ENCODE assay signal across 8 cellular contexts in the genomic region with DNA sequence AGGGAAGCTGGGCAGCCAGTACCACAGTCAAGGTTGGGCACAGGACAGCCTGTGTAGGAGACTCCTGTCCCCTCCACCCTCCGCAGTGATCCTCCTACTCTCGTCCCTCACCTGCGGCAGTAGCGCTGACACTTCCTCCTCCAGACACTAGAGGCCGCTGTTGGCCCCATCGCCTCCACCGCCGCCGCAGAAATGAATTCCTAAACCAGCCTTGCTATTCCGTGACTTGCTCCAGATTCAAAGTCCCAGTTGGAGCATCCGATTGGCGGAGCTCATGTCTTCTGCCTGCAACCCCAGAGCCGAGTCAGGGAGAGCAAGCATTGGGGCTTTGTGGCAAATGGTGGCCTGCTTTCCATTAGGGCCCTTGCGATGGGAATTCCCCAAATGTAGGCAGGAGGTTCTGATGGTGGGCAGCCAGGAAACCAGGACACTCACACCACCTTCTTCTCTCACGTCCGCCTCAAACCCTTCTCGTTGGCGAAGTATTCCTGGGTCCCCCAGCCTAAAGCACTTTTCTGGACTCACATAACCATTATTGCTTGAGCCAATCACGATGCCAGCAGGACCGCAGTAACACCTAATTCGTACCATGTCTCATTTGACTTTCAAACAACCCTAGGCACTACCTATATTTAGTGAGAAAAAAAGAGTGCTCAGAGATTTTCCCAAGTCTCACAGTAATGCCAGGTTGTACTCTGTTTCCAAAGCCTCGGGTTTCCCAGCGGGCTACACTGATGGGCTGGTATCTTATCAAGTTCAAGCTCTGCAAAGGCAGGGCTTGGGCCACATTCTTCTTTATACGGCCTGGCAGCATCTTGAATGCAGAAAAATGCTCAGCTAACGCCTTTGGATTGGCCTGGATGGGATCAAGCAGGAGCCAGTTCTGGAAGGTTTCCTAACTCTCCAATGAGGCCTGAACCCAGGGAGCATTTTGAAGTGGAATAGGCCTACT. TPM values are rescaled to one million over a fixed set of nuclear protein-coding genes. Genes with fewer than 3 reads are reported as not detected.
A peak's percentile ranks its signal among the peaks of the same experiment; 100 is the strongest.
DNase-seq lines count a peak whose midpoint lies in the region; ATAC-seq lines count a peak whose summit lies in the region.

No MANE protein-coding gene starts in this region.

- no peaks in the 10 kb centered on the region for H3K9me3 Mint-ChIP-seq in T-cell

- peaks cover 12% of the 10 kb centered on the region for H3K4me1 ChIP-seq in right cardiac atrium (ENCODE audit: control insufficient read depth, insufficient read depth, low read length)

- 22% methylated on average over 25 of the region's 25 CpGs for WGBS in right cardiac atrium

- H3K4me1 Mint-ChIP-seq in T-cell = peaks cover 41 to 51% (median 45%) of the 10 kb centered on the region in 3 donors

- DNase-seq in COLO668 (lab: John Stamatoyannopoulos, UW; ENCODE audit: unreplicated experiment) = peak; percentile 73
- peak; percentile 57 for DNase-seq in NCI-H1105 (lab: John Stamatoyannopoulos, UW)
- peak in 33 of 34 experiments; percentile 30 to 79 (median 64) for DNase-seq in T-cell
- peak in 53 of 56 donors; percentile 26 to 89 (median 71) for DNase-seq in amygdala (lab: John Stamatoyannopoulos, UW)
- peak; percentile 71 to 89 (median 88) for DNase-seq in right cardiac atrium
- DNase-seq in renal cortical epithelial cell (ENCODE audit: low read depth) = peak; percentile 56

- H3K27me3 Mint-ChIP-seq in T-cell = no peaks in the 10 kb centered on the region

- H3K36me3 Mint-ChIP-seq in T-cell = peaks cover 15% of the 10 kb centered on the region

- no peaks in the 10 kb centered on the region for H3K9me3 ChIP-seq in right cardiac atrium (ENCODE audit: control insufficient read depth, low read length)

- H3K4me3 Mint-ChIP-seq in T-cell = peak overlapping the region; percentile 64 to 85 (median 77)

- intact Hi-C loops in right cardiac atrium (cut with DNase I) = no loop called here

- H3K27me3 ChIP-seq in right cardiac atrium (ENCODE audit: control insufficient read depth, insufficient read depth) = no peaks in the 10 kb centered on the region

- ATAC-seq in GM21529 (IDR thresholded peaks at IDR 0.05; ENCODE audit: unreplicated experiment) (peak; percentile 30), T-cell (replicated peaks in 1 of 4) (peak in 1 of 4 experiments; percentile 20), right cardiac atrium (peak; percentile 15 to 22), GM19324 (IDR thresholded peaks at IDR 0.05; ENCODE audit: low FRiP score, unreplicated experiment) (no peak)

- POLR2A ChIA-PET in T-cell (lab: Charles Lee) = interaction anchor here (0.5 to 2.4 kb wide), 8 partner anchors 22 to 110 kb away, joined by 3 to 14 read pairs (median 4); a partner anchor contains a TSS

- peak overlapping the region; percentile 92 to 99 for H3K27ac Mint-ChIP-seq in T-cell

- H3K4me3 ChIP-seq in right cardiac atrium (ENCODE audit: low read length) = no peak overlapping the region

- peak overlapping the region; percentile 93 for H3K27ac ChIP-seq in right cardiac atrium (ENCODE audit: low read length)

- CTCF ChIA-PET in T-cell (lab: Charles Lee) = interaction anchor here (0.6 to 10.3 kb wide), 18 partner anchors 16 to 762 kb away, joined by 3 to 116 read pairs (median 4); a partner anchor contains a TSS

RNA-seq across cellular contexts. Expression of a gene that starts 1.2 kb away (rescaled TPM):
- total RNA-seq in T-cell (100 to 1,000 TPM in 2 of 5 donors, 10 to 100 TPM in 3; 83.0 to 150 (median 91.8) TPM), right cardiac atrium (10 to 100 TPM; 43.9 to 78.7 (median 65.8) TPM), renal cortical epithelial cell (83.7 and 90.7 TPM in 2 replicates)
- polyA plus RNA-seq in right cardiac atrium = 57.5 TPM

RNA-seq across cellular contexts. Expression of a gene that starts 24.3 kb away (rescaled TPM):
- total RNA-seq in T-cell = 100 to 1,000 TPM; 108 to 196 (median 121) TPM
- total RNA-seq in right cardiac atrium = 10 to 100 TPM; 27.6 to 88.6 (median 64.3) TPM
- polyA plus RNA-seq in right cardiac atrium = 131 TPM
- 70.9 and 239 TPM in 2 replicates for total RNA-seq in renal cortical epithelial cell

RNA-seq across cellular contexts. Expression of a gene that starts 24.9 kb away (rescaled TPM):
- not detected for total RNA-seq in T-cell
- total RNA-seq in right cardiac atrium = not detected
- not detected for polyA plus RNA-seq in right cardiac atrium
- 0.25 TPM in 1 of 2 replicates, not detected in the other for total RNA-seq in renal cortical epithelial cell

RNA-seq across cellular contexts. Expression of a gene that starts 31.2 kb away (rescaled TPM):
- total RNA-seq in T-cell (under 1 TPM in 1 of 5 donors, not detected in 4; 0.63 TPM), right cardiac atrium (under 1 TPM in 1 of 4 donors, not detected in 3; 0.25 TPM), renal cortical epithelial cell (0.35 and 0.52 TPM in 2 replicates)
- polyA plus RNA-seq in right cardiac atrium = 0.41 TPM

RNA-seq across cellular contexts. Expression of a gene that starts 32.7 kb away (rescaled TPM):
- total RNA-seq in T-cell = 10 to 100 TPM; 19.3 to 26.6 (median 21.3) TPM
- 10 to 100 TPM; 17.5 to 19.7 (median 19.3) TPM for total RNA-seq in right cardiac atrium
- 22.2 TPM for polyA plus RNA-seq in right cardiac atrium
- total RNA-seq in renal cortical epithelial cell = 30.7 and 52.7 TPM in 2 replicates
